9 cellular contexts compared by ENCODE assay signal in the genomic region with DNA sequence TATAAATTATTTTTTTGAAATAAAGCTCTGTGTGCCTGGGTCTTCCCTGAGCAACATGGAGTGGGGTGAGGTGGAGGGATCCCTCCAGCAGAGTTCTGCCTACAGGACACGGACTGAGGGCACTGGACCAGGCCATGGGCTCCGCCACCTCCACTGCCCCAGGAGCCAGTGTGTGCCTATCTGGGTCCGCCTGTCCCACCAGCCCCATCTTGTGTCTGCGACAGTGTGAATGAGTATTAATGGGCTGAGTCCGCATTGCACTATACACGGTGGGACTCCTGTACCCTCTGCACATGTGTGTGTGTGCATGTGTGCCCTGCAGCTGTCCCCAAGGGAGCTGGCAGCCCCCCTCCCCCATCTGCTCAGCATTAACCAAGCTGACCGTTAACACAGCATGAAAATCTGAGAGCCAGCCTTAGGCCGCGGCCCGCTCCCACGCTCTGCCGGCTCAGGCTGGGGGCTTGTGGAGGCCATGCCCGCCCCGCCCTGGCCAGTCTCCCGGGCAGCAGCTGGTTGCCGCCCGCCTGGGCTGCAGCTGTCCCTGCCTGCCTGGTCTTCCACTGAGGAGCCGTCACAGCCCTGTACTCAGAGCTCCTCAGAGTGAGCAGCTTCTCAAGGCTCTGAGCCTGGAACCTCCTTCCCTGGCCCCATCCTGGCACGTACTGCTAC. TPM values are rescaled to one million over a fixed set of nuclear protein-coding genes. Genes with fewer than 3 reads are reported as not detected.
DNase-seq lines count a peak whose midpoint lies in the region; ATAC-seq and TF ChIP-seq lines count a peak whose summit lies in the region.
"Had no signal": no experiment of that assay in that cellular context is flagged by ENCODE, and none has a peak within 500 bp of the region (broad histone marks: within the 10 kb centered on the region; RNA-seq: fewer than 3 reads in every experiment).

No MANE protein-coding gene starts in this region.

- H3K4me1 ChIP-seq in SK-N-SH (ENCODE audit: control insufficient read depth in 1 of 2, insufficient read depth in 2 of 2, low read depth in 1 of 2, low read length in 1 of 2) (peaks cover 0 to 16% of the 10 kb centered on the region in 2 experiments; a peak in 1 of 4 replicates), right cardiac atrium (ENCODE audit: control insufficient read depth, insufficient read depth, low read length) (peaks cover 9% of the 10 kb centered on the region)

- no TSS peak for BruUV-seq in Calu3 (replicated peaks; lab: Mats Ljungman, UMichigan)

- no peak overlapping the region for H3K4me3 ChIP-seq in SK-N-SH (ENCODE audit: low read depth in 2 of 2, low read length in 1 of 2)
- H3K4me3 ChIP-seq in right cardiac atrium (ENCODE audit: low read length): no peak overlapping the region

- no peaks in the 10 kb centered on the region for H3K9me2 ChIP-seq in SK-N-SH

- H3K9me3 ChIP-seq in SK-N-SH (no peaks in the 10 kb centered on the region), right cardiac atrium (ENCODE audit: control insufficient read depth, low read length) (no peaks in the 10 kb centered on the region)

- intact Hi-C loops in Calu3 (cut with micrococcal nuclease; ENCODE audit: unreplicated experiment): no loop called here
- intact Hi-C loops in right cardiac atrium (cut with DNase I): no loop called here

- H3K9me3 Mint-ChIP-seq in Calu3 (ENCODE audit: low read depth, unreplicated experiment): no peaks in the 10 kb centered on the region

- WGBS in SK-N-SH (ENCODE audit: low lambda C conversion rate): 79% methylated on average over 12 of the region's 19 CpGs
- WGBS in right cardiac atrium: 66% methylated on average over 19 of the region's 19 CpGs

- H4K20me1 ChIP-seq in SK-N-SH (ENCODE audit: insufficient read depth): no peaks in the 10 kb centered on the region

- CTCF ChIA-PET in Calu3 (lab: Charles Lee): interaction anchor here (0.6 to 1.2 kb wide), 2 partner anchors 11 to 13 kb away, joined by 6 to 9 read pairs; partner anchors contain the start of gene FGFR4
- CTCF ChIA-PET in SK-N-SH (lab: Yijun Ruan, JAX): interaction anchor here (0.8 to 8.5 kb wide), 8 partner anchors 12 to 437 kb away, joined by 3 to 69 read pairs (median 5); partner anchors contain the start of gene FGFR4

- H3K27me3 Mint-ChIP-seq in Calu3 (ENCODE audit: unreplicated experiment): no peaks in the 10 kb centered on the region

- no peak overlapping the region for H2AFZ ChIP-seq in SK-N-SH (ENCODE audit: low read depth)

- peaks cover 26% of the 10 kb centered on the region for H3K4me1 Mint-ChIP-seq in Calu3 (ENCODE audit: low read depth, unreplicated experiment)

- ATAC-seq in right cardiac atrium (peak; percentile 56 to 59), HG02571 (IDR thresholded peaks at IDR 0.05; ENCODE audit: unreplicated experiment) (no peak), HG03139 (IDR thresholded peaks at IDR 0.05; ENCODE audit: unreplicated experiment) (no peak)
- no peak for ATAC-seq in activated CD4-positive, CD25-positive, alpha-beta regulatory T cell treated with anti-CD3 and anti-CD28 coated beads, Interleukin-2, amount 50 U/mL, for 24 hours

- DNase-seq in Calu3 (no peak), SK-N-SH (peak; percentile 82), right cardiac atrium (peak; percentile 60 to 88 (median 83)), retina (peak; percentile 92), NOMO-1 (lab: John Stamatoyannopoulos, UW; ENCODE audit: unreplicated experiment in 2 of 2) (no peak)
- DNase-seq: NCI-H82 had no signal

- POLR2A ChIA-PET in SK-N-SH (lab: Yijun Ruan, JAX): interaction anchor here (1.3 kb wide), 1 partner anchor 12 kb away, joined by 3 read pairs; the partner anchor contains the start of gene FGFR4

- TF ChIP-seq RAD21 in SK-N-SH (IDR thresholded peaks at IDR 0.05; ENCODE audit: low read length): no peak

- H3K27ac ChIP-seq in SK-N-SH (ENCODE audit: low read depth in 2 of 2, low read length in 1 of 2) (peak overlapping the region in 1 of 2 experiments; percentile 41; a peak in 2 of 4 replicates), right cardiac atrium (ENCODE audit: low read length) (no peak overlapping the region)

- H3K4me3 Mint-ChIP-seq in Calu3 (ENCODE audit: low read depth, unreplicated experiment): no peak overlapping the region

- H3K36me3 ChIP-seq in SK-N-SH (replicated peaks in 1 of 2; ENCODE audit: control insufficient read depth in 1 of 2, insufficient read depth in 2 of 2, low read length in 1 of 2): no peaks in the 10 kb centered on the region

- peaks cover 63% of the 10 kb centered on the region for H3K36me3 Mint-ChIP-seq in Calu3 (ENCODE audit: insufficient read depth, unreplicated experiment)

- TF ChIP-seq CTCF in Calu3 (IDR thresholded peaks at IDR 0.05; ENCODE audit: unreplicated experiment) (no peak), SK-N-SH (IDR thresholded peaks at IDR 0.05) (no peak)

- no peaks in the 10 kb centered on the region for H3F3A ChIP-seq in SK-N-SH (replicated peaks; ENCODE audit: insufficient read depth)

- H3K27me3 ChIP-seq in SK-N-SH (ENCODE audit: insufficient read depth) (no peaks in the 10 kb centered on the region), right cardiac atrium (ENCODE audit: control insufficient read depth, insufficient read depth) (no peaks in the 10 kb centered on the region)

- no peak overlapping the region for H3K9ac ChIP-seq in SK-N-SH

- H3K27ac Mint-ChIP-seq in Calu3 (ENCODE audit: unreplicated experiment): peak overlapping the region; percentile 18

- no peak for TF ChIP-seq EP300 in SK-N-SH (IDR thresholded peaks at IDR 0.05; ENCODE audit: borderline replicate concordance in 1 of 2, low read depth in 1 of 2, low read length in 1 of 2)

- H3K79me2 ChIP-seq in SK-N-SH (ENCODE audit: insufficient read depth): no peaks in the 10 kb centered on the region

- no peak overlapping the region for H3K4me2 ChIP-seq in SK-N-SH

TF ChIP-seq in SK-N-SH, 30 proteins besides CTCF, POLR2A, EP300 and RAD21 (continues in another document):
- TF ChIP-seq, protein P1, sequence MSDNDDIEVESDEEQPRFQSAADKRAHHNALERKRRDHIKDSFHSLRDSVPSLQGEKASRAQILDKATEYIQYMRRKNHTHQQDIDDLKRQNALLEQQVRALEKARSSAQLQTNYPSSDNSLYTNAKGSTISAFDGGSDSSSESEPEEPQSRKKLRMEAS (IDR thresholded peaks at IDR 0.05; ENCODE audit: low read depth): no peak
- TF ChIP-seq, protein P2, sequence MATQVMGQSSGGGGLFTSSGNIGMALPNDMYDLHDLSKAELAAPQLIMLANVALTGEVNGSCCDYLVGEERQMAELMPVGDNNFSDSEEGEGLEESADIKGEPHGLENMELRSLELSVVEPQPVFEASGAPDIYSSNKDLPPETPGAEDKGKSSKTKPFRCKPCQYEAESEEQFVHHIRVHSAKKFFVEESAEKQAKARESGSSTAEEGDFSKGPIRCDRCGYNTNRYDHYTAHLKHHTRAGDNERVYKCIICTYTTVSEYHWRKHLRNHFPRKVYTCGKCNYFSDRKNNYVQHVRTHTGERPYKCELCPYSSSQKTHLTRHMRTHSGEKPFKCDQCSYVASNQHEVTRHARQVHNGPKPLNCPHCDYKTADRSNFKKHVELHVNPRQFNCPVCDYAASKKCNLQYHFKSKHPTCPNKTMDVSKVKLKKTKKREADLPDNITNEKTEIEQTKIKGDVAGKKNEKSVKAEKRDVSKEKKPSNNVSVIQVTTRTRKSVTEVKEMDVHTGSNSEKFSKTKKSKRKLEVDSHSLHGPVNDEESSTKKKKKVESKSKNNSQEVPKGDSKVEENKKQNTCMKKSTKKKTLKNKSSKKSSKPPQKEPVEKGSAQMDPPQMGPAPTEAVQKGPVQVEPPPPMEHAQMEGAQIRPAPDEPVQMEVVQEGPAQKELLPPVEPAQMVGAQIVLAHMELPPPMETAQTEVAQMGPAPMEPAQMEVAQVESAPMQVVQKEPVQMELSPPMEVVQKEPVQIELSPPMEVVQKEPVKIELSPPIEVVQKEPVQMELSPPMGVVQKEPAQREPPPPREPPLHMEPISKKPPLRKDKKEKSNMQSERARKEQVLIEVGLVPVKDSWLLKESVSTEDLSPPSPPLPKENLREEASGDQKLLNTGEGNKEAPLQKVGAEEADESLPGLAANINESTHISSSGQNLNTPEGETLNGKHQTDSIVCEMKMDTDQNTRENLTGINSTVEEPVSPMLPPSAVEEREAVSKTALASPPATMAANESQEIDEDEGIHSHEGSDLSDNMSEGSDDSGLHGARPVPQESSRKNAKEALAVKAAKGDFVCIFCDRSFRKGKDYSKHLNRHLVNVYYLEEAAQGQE (IDR thresholded peaks at IDR 0.05; ENCODE audit: low read depth, low read length): no peak
- TF ChIP-seq GATA2 (CRISPR knock-in tag; IDR thresholded peaks at IDR 0.05) (no peak), EZH2phosphoT487 (IDR thresholded peaks at IDR 0.05; ENCODE audit: borderline replicate concordance, low read depth) (no peak), NRF1 (IDR thresholded peaks at IDR 0.05; ENCODE audit: low read depth, low read length) (no peak), ELF1 (IDR thresholded peaks at IDR 0.05) (no peak), RXRA (IDR thresholded peaks at IDR 0.05; ENCODE audit: borderline replicate concordance, low read depth) (no peak), USF1 (IDR thresholded peaks at IDR 0.05; ENCODE audit: borderline replicate concordance, low read depth) (no peak), POLR2AphosphoS5 (IDR thresholded peaks at IDR 0.05; ENCODE audit: low read depth, low read length) (no peak), YY1 (IDR thresholded peaks at IDR 0.05; ENCODE audit: low read depth) (no peak), FOXM1 (IDR thresholded peaks at IDR 0.05; ENCODE audit: low read depth) (no peak)

RNA-seq across cellular contexts. Expression of gene FGFR4, which starts 11.5 kb away (rescaled TPM):
- total RNA-seq in Calu3 (2022) (275 and 291 TPM in 2 replicates), right cardiac atrium (1 to 10 TPM; 1.9 to 3.7 (median 3.5) TPM)
- polyA plus RNA-seq in SK-N-SH (2012; rRNA removed) (4.4 and 5.6 TPM in 2 replicates), right cardiac atrium (1.5 TPM)
- polyA plus RNA-seq in SK-N-SH (2012; cell fraction: cytosol; rRNA removed): 1.8 and 2.8 TPM in 2 replicates
- 10.5 and 11.3 TPM in 2 replicates for polyA plus RNA-seq in SK-N-SH (2012; cell fraction: nucleus; rRNA removed)

RNA-seq across cellular contexts. Expression of gene NSD1, which starts 35.3 kb away (rescaled TPM):
- total RNA-seq in Calu3 (2022) (61.4 and 65.3 TPM in 2 replicates), right cardiac atrium (10 to 100 TPM; 44.1 to 55.5 (median 50.6) TPM)
- polyA plus RNA-seq in SK-N-SH (2012; rRNA removed) (6.7 and 9.0 TPM in 2 replicates), right cardiac atrium (10.0 TPM)
- 6.6 and 7.0 TPM in 2 replicates for polyA plus RNA-seq in SK-N-SH (2012; cell fraction: cytosol; rRNA removed)
- 9.5 and 14.4 TPM in 2 replicates for polyA plus RNA-seq in SK-N-SH (2012; cell fraction: nucleus; rRNA removed)

Comparison
In these comparisons a context has a peak if more than half of its experiments do, and no peak if none do; other contexts are left out.
1. DNase-seq: peak in SK-N-SH (single experiment), right cardiac atrium (3 of 3) and retina (single experiment); none in Calu3 (single experiment) and NOMO-1 (0 of 2).
2. ATAC-seq: peak in right cardiac atrium (2 of 2); none in HG02571 (single experiment), HG03139 (single experiment) and activated CD4-positive, CD25-positive, alpha-beta regulatory T cell treated with anti-CD3 and anti-CD28 coated beads, Interleukin-2, amount 50 U/mL, for 24 hours (0 of 2).
3. RNA of gene FGFR4, which starts 11.5 kb away (total RNA-seq): 275 to 291 TPM in Calu3; 1.9 to 3.7 TPM in right cardiac atrium; every median in the first group is over 10 times any median in the second.